Comparison of ENCODE assay signal across 1 cellular context in the genomic region with DNA sequence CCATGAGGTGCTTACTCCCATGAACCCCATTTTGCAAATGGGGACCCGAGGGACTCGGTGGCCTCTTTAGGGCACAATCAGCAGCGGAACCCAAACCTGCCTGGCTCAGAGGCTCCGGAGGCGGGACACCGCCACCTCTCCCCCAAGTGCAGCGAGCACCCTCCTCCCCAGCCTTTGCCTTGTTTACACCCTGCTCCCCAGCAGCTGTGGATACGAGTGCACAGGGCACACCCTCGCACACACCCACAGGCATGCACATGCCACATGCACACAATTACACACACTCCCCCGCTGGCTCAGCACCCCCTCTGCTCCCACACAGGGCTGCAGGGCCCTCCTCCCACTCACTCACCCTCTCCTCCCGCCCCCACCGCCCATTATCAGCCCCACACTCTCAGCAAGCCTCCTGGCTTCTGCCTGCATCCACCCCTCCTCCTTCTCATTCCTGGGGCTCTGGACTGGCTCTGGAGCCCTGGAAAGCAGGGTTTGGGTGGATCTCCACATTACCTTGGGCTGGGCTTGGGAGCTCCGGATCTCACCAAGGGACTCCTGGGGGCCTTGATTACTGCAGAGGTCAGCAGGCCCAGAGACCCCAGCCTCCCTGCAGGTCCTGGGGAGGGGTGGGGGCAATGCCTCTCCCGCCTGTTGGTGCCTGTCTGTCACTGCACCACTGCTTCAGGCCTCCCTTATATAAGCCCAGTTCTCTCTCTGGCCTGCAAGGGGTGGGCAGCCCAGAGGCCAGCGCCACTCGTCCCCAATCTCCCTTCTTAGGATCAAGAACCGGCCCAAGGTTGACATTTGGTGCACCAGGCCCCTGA.
TF ChIP-seq lines count a peak whose summit lies in the region.

No MANE protein-coding gene starts in this region.

TF ChIP-seq in HepG2, 621 proteins besides CTCF, POLR2A, EP300 and RAD21 (continued from another document and continues in another):
- no peak for TF ChIP-seq ZNF782 (CRISPR knock-in tag; IDR thresholded peaks at IDR 0.05; ENCODE audit: borderline replicate concordance)
- TF ChIP-seq, protein P1, sequence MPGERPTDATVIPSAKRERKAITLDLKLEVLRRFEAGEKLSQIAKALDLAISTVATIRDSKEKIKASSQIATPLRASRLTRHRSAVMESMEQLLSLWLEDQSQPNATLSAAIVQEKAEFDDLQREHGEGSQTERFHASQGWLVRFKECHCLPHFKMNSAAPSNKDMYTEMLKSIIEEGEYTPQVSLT (CRISPR knock-in tag; IDR thresholded peaks at IDR 0.05; ENCODE audit: borderline replicate concordance, low read depth): 0 out of 2 replicates have a peak, but pooled peaks have one; percentile 27
- no peak for TF ChIP-seq RFXAP (CRISPR knock-in tag; IDR thresholded peaks at IDR 0.05; ENCODE audit: borderline replicate concordance)
- TF ChIP-seq GLI4 (CRISPR knock-in tag; IDR thresholded peaks at IDR 0.05; ENCODE audit: borderline replicate concordance): no peak
- TF ChIP-seq, protein P2, sequence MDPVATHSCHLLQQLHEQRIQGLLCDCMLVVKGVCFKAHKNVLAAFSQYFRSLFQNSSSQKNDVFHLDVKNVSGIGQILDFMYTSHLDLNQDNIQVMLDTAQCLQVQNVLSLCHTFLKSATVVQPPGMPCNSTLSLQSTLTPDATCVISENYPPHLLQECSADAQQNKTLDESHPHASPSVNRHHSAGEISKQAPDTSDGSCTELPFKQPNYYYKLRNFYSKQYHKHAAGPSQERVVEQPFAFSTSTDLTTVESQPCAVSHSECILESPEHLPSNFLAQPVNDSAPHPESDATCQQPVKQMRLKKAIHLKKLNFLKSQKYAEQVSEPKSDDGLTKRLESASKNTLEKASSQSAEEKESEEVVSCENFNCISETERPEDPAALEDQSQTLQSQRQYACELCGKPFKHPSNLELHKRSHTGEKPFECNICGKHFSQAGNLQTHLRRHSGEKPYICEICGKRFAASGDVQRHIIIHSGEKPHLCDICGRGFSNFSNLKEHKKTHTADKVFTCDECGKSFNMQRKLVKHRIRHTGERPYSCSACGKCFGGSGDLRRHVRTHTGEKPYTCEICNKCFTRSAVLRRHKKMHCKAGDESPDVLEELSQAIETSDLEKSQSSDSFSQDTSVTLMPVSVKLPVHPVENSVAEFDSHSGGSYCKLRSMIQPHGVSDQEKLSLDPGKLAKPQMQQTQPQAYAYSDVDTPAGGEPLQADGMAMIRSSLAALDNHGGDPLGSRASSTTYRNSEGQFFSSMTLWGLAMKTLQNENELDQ (CRISPR knock-in tag; IDR thresholded peaks at IDR 0.05; ENCODE audit: borderline replicate concordance): no peak
- TF ChIP-seq, protein P3, sequence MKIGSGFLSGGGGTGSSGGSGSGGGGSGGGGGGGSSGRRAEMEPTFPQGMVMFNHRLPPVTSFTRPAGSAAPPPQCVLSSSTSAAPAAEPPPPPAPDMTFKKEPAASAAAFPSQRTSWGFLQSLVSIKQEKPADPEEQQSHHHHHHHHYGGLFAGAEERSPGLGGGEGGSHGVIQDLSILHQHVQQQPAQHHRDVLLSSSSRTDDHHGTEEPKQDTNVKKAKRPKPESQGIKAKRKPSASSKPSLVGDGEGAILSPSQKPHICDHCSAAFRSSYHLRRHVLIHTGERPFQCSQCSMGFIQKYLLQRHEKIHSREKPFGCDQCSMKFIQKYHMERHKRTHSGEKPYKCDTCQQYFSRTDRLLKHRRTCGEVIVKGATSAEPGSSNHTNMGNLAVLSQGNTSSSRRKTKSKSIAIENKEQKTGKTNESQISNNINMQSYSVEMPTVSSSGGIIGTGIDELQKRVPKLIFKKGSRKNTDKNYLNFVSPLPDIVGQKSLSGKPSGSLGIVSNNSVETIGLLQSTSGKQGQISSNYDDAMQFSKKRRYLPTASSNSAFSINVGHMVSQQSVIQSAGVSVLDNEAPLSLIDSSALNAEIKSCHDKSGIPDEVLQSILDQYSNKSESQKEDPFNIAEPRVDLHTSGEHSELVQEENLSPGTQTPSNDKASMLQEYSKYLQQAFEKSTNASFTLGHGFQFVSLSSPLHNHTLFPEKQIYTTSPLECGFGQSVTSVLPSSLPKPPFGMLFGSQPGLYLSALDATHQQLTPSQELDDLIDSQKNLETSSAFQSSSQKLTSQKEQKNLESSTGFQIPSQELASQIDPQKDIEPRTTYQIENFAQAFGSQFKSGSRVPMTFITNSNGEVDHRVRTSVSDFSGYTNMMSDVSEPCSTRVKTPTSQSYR (CRISPR knock-in tag; IDR thresholded peaks at IDR 0.05; ENCODE audit: borderline replicate concordance): peak; percentile 51; the same call in 1 of the 2 replicates
- TF ChIP-seq ZNF382 (CRISPR knock-in tag; IDR thresholded peaks at IDR 0.05; ENCODE audit: borderline replicate concordance): no peak
- TF ChIP-seq ZBTB42 (CRISPR knock-in tag; IDR thresholded peaks at IDR 0.05): no peak
- no peak for TF ChIP-seq GPN1 (CRISPR knock-in tag; IDR thresholded peaks at IDR 0.05; ENCODE audit: borderline replicate concordance)
- peak; percentile 9 for TF ChIP-seq SRSF1 (optimal IDR thresholded peaks at IDR 0.05; ENCODE audit: low read depth, low read length)
- no peak for TF ChIP-seq ZNF354B (CRISPR knock-in tag; IDR thresholded peaks at IDR 0.05)
- no peak for TF ChIP-seq ZNF260 (CRISPR knock-in tag; IDR thresholded peaks at IDR 0.05; ENCODE audit: borderline replicate concordance, low read depth)
- TF ChIP-seq REL (CRISPR knock-in tag; conservative IDR thresholded peaks at IDR 0.05): no peak
- TF ChIP-seq, protein P4, sequence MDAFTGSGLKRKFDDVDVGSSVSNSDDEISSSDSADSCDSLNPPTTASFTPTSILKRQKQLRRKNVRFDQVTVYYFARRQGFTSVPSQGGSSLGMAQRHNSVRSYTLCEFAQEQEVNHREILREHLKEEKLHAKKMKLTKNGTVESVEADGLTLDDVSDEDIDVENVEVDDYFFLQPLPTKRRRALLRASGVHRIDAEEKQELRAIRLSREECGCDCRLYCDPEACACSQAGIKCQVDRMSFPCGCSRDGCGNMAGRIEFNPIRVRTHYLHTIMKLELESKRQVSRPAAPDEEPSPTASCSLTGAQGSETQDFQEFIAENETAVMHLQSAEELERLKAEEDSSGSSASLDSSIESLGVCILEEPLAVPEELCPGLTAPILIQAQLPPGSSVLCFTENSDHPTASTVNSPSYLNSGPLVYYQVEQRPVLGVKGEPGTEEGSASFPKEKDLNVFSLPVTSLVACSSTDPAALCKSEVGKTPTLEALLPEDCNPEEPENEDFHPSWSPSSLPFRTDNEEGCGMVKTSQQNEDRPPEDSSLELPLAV (CRISPR knock-in tag; conservative IDR thresholded peaks at IDR 0.05; ENCODE audit: low read depth): no peak
- no peak for TF ChIP-seq NKX3-1 (CRISPR knock-in tag; IDR thresholded peaks at IDR 0.05)
- no peak for TF ChIP-seq RFX3 (CRISPR knock-in tag; IDR thresholded peaks at IDR 0.05)
- no peak for TF ChIP-seq ZNF367 (CRISPR knock-in tag; IDR thresholded peaks at IDR 0.05; ENCODE audit: borderline replicate concordance)
- no peak for TF ChIP-seq ELF3 (CRISPR knock-in tag; IDR thresholded peaks at IDR 0.05)
- no peak for TF ChIP-seq CHD4 (IDR thresholded peaks at IDR 0.05; ENCODE audit: borderline replicate concordance, low read length)
- peak; percentile 34; the same call in 1 of the 2 replicates for TF ChIP-seq SP5 (CRISPR knock-in tag; IDR thresholded peaks at IDR 0.05; ENCODE audit: borderline replicate concordance, low read depth)
- TF ChIP-seq PPARG (CRISPR knock-in tag; conservative IDR thresholded peaks at IDR 0.05): peak; percentile 44; the same call in 1 of the 2 replicates
- TF ChIP-seq ZNF713 (CRISPR knock-in tag; IDR thresholded peaks at IDR 0.05): no peak
- no peak for TF ChIP-seq TARDBP (CRISPR knock-in tag; IDR thresholded peaks at IDR 0.05)
- TF ChIP-seq AKAP8 (CRISPR knock-in tag; IDR thresholded peaks at IDR 0.05): 0 out of 2 replicates have a peak, but pooled peaks have one; percentile 43
- TF ChIP-seq ZNF44 (CRISPR knock-in tag; IDR thresholded peaks at IDR 0.05): no peak
- no peak for TF ChIP-seq ZNF264 (CRISPR knock-in tag; IDR thresholded peaks at IDR 0.05)
- TF ChIP-seq ATM (IDR thresholded peaks at IDR 0.05; ENCODE audit: borderline replicate concordance): no peak
- TF ChIP-seq, protein P5, sequence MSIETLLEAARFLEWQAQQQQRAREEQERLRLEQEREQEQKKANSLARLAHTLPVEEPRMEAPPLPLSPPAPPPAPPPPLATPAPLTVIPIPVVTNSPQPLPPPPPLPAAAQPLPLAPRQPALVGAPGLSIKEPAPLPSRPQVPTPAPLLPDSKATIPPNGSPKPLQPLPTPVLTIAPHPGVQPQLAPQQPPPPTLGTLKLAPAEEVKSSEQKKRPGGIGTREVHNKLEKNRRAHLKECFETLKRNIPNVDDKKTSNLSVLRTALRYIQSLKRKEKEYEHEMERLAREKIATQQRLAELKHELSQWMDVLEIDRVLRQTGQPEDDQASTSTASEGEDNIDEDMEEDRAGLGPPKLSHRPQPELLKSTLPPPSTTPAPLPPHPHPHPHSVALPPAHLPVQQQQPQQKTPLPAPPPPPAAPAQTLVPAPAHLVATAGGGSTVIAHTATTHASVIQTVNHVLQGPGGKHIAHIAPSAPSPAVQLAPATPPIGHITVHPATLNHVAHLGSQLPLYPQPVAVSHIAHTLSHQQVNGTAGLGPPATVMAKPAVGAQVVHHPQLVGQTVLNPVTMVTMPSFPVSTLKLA (IDR thresholded peaks at IDR 0.05): 0 out of 2 replicates have a peak, but pooled peaks have one; percentile 20
- no peak for TF ChIP-seq FOXP1 (IDR thresholded peaks at IDR 0.05)
- TF ChIP-seq FOXP1 (CRISPR knock-in tag; IDR thresholded peaks at IDR 0.05): peak; percentile 72
- peak; percentile 36; the same call in 1 of the 2 replicates for TF ChIP-seq ETV5 (CRISPR knock-in tag; IDR thresholded peaks at IDR 0.05; ENCODE audit: borderline replicate concordance)
- no peak for TF ChIP-seq ZNF703 (CRISPR knock-in tag; IDR thresholded peaks at IDR 0.05; ENCODE audit: borderline replicate concordance)
- no peak for TF ChIP-seq AHR (CRISPR knock-in tag; IDR thresholded peaks at IDR 0.05)
- TF ChIP-seq, protein P6, sequence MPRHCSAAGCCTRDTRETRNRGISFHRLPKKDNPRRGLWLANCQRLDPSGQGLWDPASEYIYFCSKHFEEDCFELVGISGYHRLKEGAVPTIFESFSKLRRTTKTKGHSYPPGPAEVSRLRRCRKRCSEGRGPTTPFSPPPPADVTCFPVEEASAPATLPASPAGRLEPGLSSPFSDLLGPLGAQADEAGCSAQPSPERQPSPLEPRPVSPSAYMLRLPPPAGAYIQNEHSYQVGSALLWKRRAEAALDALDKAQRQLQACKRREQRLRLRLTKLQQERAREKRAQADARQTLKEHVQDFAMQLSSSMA (CRISPR knock-in tag; IDR thresholded peaks at IDR 0.05): no peak
- TF ChIP-seq, protein P7, sequence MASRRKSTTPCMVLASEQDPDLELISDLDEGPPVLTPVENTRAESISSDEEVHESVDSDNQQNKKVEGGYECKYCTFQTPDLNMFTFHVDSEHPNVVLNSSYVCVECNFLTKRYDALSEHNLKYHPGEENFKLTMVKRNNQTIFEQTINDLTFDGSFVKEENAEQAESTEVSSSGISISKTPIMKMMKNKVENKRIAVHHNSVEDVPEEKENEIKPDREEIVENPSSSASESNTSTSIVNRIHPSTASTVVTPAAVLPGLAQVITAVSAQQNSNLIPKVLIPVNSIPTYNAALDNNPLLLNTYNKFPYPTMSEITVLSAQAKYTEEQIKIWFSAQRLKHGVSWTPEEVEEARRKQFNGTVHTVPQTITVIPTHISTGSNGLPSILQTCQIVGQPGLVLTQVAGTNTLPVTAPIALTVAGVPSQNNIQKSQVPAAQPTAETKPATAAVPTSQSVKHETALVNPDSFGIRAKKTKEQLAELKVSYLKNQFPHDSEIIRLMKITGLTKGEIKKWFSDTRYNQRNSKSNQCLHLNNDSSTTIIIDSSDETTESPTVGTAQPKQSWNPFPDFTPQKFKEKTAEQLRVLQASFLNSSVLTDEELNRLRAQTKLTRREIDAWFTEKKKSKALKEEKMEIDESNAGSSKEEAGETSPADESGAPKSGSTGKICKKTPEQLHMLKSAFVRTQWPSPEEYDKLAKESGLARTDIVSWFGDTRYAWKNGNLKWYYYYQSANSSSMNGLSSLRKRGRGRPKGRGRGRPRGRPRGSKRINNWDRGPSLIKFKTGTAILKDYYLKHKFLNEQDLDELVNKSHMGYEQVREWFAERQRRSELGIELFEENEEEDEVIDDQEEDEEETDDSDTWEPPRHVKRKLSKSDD (CRISPR knock-in tag; IDR thresholded peaks at IDR 0.05; ENCODE audit: low read depth): no peak
- no peak for TF ChIP-seq KMT2B (CRISPR knock-in tag; IDR thresholded peaks at IDR 0.05)
- TF ChIP-seq CC2D1A (CRISPR knock-in tag; IDR thresholded peaks at IDR 0.05): no peak
- TF ChIP-seq PCBP2 (optimal IDR thresholded peaks at IDR 0.05; ENCODE audit: low read depth, low read length, poor library complexity, severe bottlenecking): no peak
- no peak for TF ChIP-seq HDAC2 (CRISPR knock-in tag; IDR thresholded peaks at IDR 0.05)
- TF ChIP-seq KLF13 (CRISPR knock-in tag; IDR thresholded peaks at IDR 0.05): no peak
- TF ChIP-seq, protein P8, sequence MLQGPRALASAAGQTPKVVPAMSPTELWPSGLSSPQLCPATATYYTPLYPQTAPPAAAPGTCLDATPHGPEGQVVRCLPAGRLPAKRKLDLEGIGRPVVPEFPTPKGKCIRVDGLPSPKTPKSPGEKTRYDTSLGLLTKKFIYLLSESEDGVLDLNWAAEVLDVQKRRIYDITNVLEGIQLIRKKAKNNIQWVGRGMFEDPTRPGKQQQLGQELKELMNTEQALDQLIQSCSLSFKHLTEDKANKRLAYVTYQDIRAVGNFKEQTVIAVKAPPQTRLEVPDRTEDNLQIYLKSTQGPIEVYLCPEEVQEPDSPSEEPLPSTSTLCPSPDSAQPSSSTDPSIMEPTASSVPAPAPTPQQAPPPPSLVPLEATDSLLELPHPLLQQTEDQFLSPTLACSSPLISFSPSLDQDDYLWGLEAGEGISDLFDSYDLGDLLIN (CRISPR knock-in tag; IDR thresholded peaks at IDR 0.05; ENCODE audit: borderline replicate concordance): no peak
- TF ChIP-seq POLR2AphosphoS5 (IDR thresholded peaks at IDR 0.05; ENCODE audit: low read depth, low read length): 0 out of 2 replicates have a peak, but pooled peaks have one; percentile 8
- TF ChIP-seq GFI1 (CRISPR knock-in tag; IDR thresholded peaks at IDR 0.05; ENCODE audit: borderline replicate concordance): no peak
- TF ChIP-seq FOXJ3 (CRISPR knock-in tag; IDR thresholded peaks at IDR 0.05; ENCODE audit: borderline replicate concordance): no peak
- no peak for TF ChIP-seq MTA1 (CRISPR knock-in tag; IDR thresholded peaks at IDR 0.05; ENCODE audit: borderline replicate concordance)
- 0 out of 2 replicates have a peak, but pooled peaks have one; percentile 17 for TF ChIP-seq NCOA1 (CRISPR knock-in tag; IDR thresholded peaks at IDR 0.05)
- TF ChIP-seq, protein P9, sequence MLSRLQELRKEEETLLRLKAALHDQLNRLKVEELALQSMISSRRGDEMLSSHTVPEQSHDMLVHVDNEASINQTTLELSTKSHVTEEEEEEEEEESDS (CRISPR knock-in tag; IDR thresholded peaks at IDR 0.05; ENCODE audit: borderline replicate concordance): no peak
